In genomic region chr9:62801961-62802718, GRCh38 we compare ENCODE assay signal across 8 cellular contexts.
DNase-seq lines count a peak whose midpoint lies in the region; ATAC-seq, FAIRE-seq and TF ChIP-seq lines count a peak whose summit lies in the region.
"Not testable (repeated sequence)": the region's sequence is repeated elsewhere in the genome, so short reads cannot be mapped to it uniquely, and the experiment has no call there.

No MANE protein-coding gene starts in this region.

- not testable (repeated sequence) for TF ChIP-seq POLR2A in esophagus muscularis mucosa (IDR thresholded peaks at IDR 0.05; ENCODE audit: low read depth)

- not testable (repeated sequence) for H3K9me2 ChIP-seq in OCI-LY7 (ENCODE audit: insufficient read depth, low read length)

- CTCF ChIA-PET in BJ (lab: Yijun Ruan, JAX); OCI-LY7 (lab: Charles Lee; ENCODE audit: unreplicated experiment): not testable (repeated sequence)

- peaks cover 26% of the 10 kb centered on the region for H3K4me1 Mint-ChIP-seq in memory B cell

- H3K4me2 ChIP-seq in OCI-LY7 (ENCODE audit: low read length) = peak overlapping the region; percentile 70

- H3K36me3 ChIP-seq in BJ (ENCODE audit: control insufficient read depth, insufficient read depth, low read length); OCI-LY7 (ENCODE audit: insufficient read depth, low read length); esophagus muscularis mucosa: not testable (repeated sequence)

- H3K79me2 ChIP-seq in OCI-LY7 (ENCODE audit: insufficient read depth, low read depth, low read length) = not testable (repeated sequence)

- H3K27ac Mint-ChIP-seq in memory B cell = peak overlapping the region; percentile 89

- POLR2A ChIA-PET in BJ (lab: Charles Lee); OCI-LY7 (lab: Charles Lee): not testable (repeated sequence)

- H3K4me3 ChIP-seq in BJ (ENCODE audit: low read depth, low read length) (peak overlapping the region; percentile 73), OCI-LY7 (ENCODE audit: low read depth, low read length, poor library complexity, severe bottlenecking) (peak overlapping the region; percentile 74), esophagus muscularis mucosa (peak overlapping the region; percentile 53 to 62 (median 57))

- BruUV-seq in OCI-LY7 (replicated peaks; lab: Mats Ljungman, UMichigan) = not testable (repeated sequence)

- 5% methylated on average over 53 of the region's 63 CpGs for WGBS in esophagus muscularis mucosa

- not testable (repeated sequence) for H3K9me3 Mint-ChIP-seq in memory B cell

- H3K27ac ChIP-seq in OCI-LY7 (ENCODE audit: low read depth, low read length, poor library complexity, severe bottlenecking) (peak overlapping the region; percentile 35), esophagus muscularis mucosa (replicated peaks in 1 of 4) (peak overlapping the region; percentile 51 to 77 (median 61))

- H2AFZ ChIP-seq in OCI-LY7 (ENCODE audit: low read length) = peak overlapping the region; percentile 92

- H3K27me3 Mint-ChIP-seq in memory B cell = not testable (repeated sequence)

- peak overlapping the region; percentile 87 for H3K4me3 Mint-ChIP-seq in memory B cell

- H3K4me1 ChIP-seq in OCI-LY7 (ENCODE audit: insufficient read depth, low read length, poor library complexity, severe bottlenecking) (peaks cover 23% of the 10 kb centered on the region), esophagus muscularis mucosa (peaks cover 17 to 40% (median 39%) of the 10 kb centered on the region in 4 donors)

- not testable (repeated sequence) for TF ChIP-seq EP300 in esophagus muscularis mucosa (IDR thresholded peaks at IDR 0.05)

- peak; percentile 28 for DNase-seq in BJ (ENCODE audit: low read depth)
- peak; percentile 78 for DNase-seq in GM19239 (ENCODE audit: insufficient read length, low spot score)
- DNase-seq in OCI-LY7 (ENCODE audit: low spot score) = peak; percentile 90
- DNase-seq in activated effector memory CD4-positive, alpha-beta T cell treated with anti-CD3 and anti-CD28 coated beads, Interleukin-2, amount 50 U/mL, for 16 hours = peak; percentile 84
- DNase-seq in esophagus muscularis mucosa (ENCODE audit: extremely low spot score) = peak; percentile 96
- DNase-seq in memory B cell (ENCODE audit: low spot score in 2 of 2) = peak; percentile 93 to 99
- peak; percentile 55 for DNase-seq in stimulated activated CD4-positive, alpha-beta T cell treated with anti-CD3 and anti-CD28 coated beads, Interleukin-4, amount 100 ng/mL, for 24 hours

- ATAC-seq in HG03025 (IDR thresholded peaks at IDR 0.05; ENCODE audit: low FRiP score, unreplicated experiment) = peak; percentile 99
- peak; percentile 91 for ATAC-seq in memory B cell (ENCODE audit: low read depth)

- H3K9me3 ChIP-seq in OCI-LY7 (ENCODE audit: low read length); esophagus muscularis mucosa: not testable (repeated sequence)

- not testable (repeated sequence) for FAIRE-seq in GM19239 (lab: Jason Lieb, UNC)

- not testable (repeated sequence) for H3K27me3 ChIP-seq in BJ (ENCODE audit: control insufficient read depth, insufficient read depth, low read length)
- peaks cover 0 to 75% (median 33%) of the 10 kb centered on the region in 4 donors for H3K27me3 ChIP-seq in esophagus muscularis mucosa

- not testable (repeated sequence) for H4K20me1 ChIP-seq in OCI-LY7 (ENCODE audit: insufficient read depth, low read length)

- intact Hi-C loops in OCI-LY7 (cut with micrococcal nuclease; ENCODE audit: unreplicated experiment); esophagus muscularis mucosa (cut with DNase I): not testable (repeated sequence)

- H3K36me3 Mint-ChIP-seq in memory B cell = not testable (repeated sequence)

- TF ChIP-seq CTCF in BJ (IDR thresholded peaks at IDR 0.05; ENCODE audit: insufficient read depth, low read depth, low read length) = not testable (repeated sequence)
- TF ChIP-seq CTCF in OCI-LY7 (conservative IDR thresholded peaks at IDR 0.05; ENCODE audit: low read length) = peak; percentile 40; the same call in 1 of the 2 replicates
- TF ChIP-seq CTCF in esophagus muscularis mucosa (IDR thresholded peaks at IDR 0.05) = peak in 1 of 3 experiments; percentile 8

Comparison
In these comparisons a context has a peak if more than half of its experiments do, and no peak if none do; other contexts are left out.
1. Peak in every context shown above with its lines: DNase-seq, ATAC-seq, H3K4me3 ChIP-seq and H3K27ac ChIP-seq.
2. DNase-seq: peak in every context shown above with its lines; median percentile 96 in esophagus muscularis mucosa; 96 in memory B cell; 90 in OCI-LY7; 84 in activated effector memory CD4-positive, alpha-beta T cell treated with anti-CD3 and anti-CD28 coated beads, Interleukin-2, amount 50 U/mL, for 16 hours; 78 in GM19239; 55 in stimulated activated CD4-positive, alpha-beta T cell treated with anti-CD3 and anti-CD28 coated beads, Interleukin-4, amount 100 ng/mL, for 24 hours; 28 in BJ.